10 cellular contexts compared by ENCODE assay signal in genomic region chr9:107486674-107487520, GRCh38. TPM values are rescaled to one million over a fixed set of nuclear protein-coding genes. Genes with fewer than 3 reads are reported as not detected.
DNase-seq lines count a peak whose midpoint lies in the region; ATAC-seq and TF ChIP-seq lines count a peak whose summit lies in the region.
"Had no signal": no experiment of that assay in that cellular context is flagged by ENCODE, and none has a peak within 500 bp of the region (broad histone marks: within the 10 kb centered on the region; RNA-seq: fewer than 3 reads in every experiment).

No MANE protein-coding gene starts in this region.

- no peak overlapping the region for H3K9ac ChIP-seq in mammary epithelial cell (ENCODE audit: insufficient read depth, low read length)

- intact Hi-C loops in mammary epithelial cell (cut with micrococcal nuclease): loop anchor here (5.0 to 10.0 kb wide), 6 partner anchors 150 to 1065 kb away; no protein-coding TSS in a partner anchor

- H3K9me3 ChIP-seq in mammary epithelial cell (replicated peaks; ENCODE audit: insufficient read depth, low read length): no peaks in the 10 kb centered on the region

- peaks cover 31% of the 10 kb centered on the region for H3K4me1 Mint-ChIP-seq in stimulated activated memory B cell treated with anti-CD40 and anti-IgM and Interleukin-4, amounts not matched to agents 10 μg/mL and 1 μg/mL and 100 μg/mL, for 72 hours

- H3K27ac Mint-ChIP-seq in stimulated activated memory B cell treated with anti-CD40 and anti-IgM and Interleukin-4, amounts not matched to agents 10 μg/mL and 1 μg/mL and 100 μg/mL, for 72 hours: no peak overlapping the region
- H3K27ac Mint-ChIP-seq: T-helper 1 cell treated with Interleukin-12 subunit alpha and Interleukin-12 subunit beta and Interleukin-4 antibody, amounts not matched to agents 30 μg/mL and 1 μg/mL, for 36 hours had no signal

- H3K27ac ChIP-seq in HL-60 (replicated peaks) (no peak overlapping the region), mammary epithelial cell (ENCODE audit: insufficient read depth, low read depth, low read length) (no peak overlapping the region)

- H4K20me1 ChIP-seq in mammary epithelial cell (ENCODE audit: insufficient read depth, low read length): peaks cover 2% of the 10 kb centered on the region

- H3K36me3 Mint-ChIP-seq in stimulated activated memory B cell treated with anti-CD40 and anti-IgM and Interleukin-4, amounts not matched to agents 10 μg/mL and 1 μg/mL and 100 μg/mL, for 72 hours: no peaks in the 10 kb centered on the region

- peaks cover 17% of the 10 kb centered on the region for H3K27me3 ChIP-seq in HL-60 (ENCODE audit: insufficient read depth, poor library complexity, severe bottlenecking)
- H3K27me3 ChIP-seq in mammary epithelial cell (ENCODE audit: insufficient read depth, low read length): no peaks in the 10 kb centered on the region

- H3K9me3 Mint-ChIP-seq in stimulated activated memory B cell treated with anti-CD40 and anti-IgM and Interleukin-4, amounts not matched to agents 10 μg/mL and 1 μg/mL and 100 μg/mL, for 72 hours: no peaks in the 10 kb centered on the region
- H3K9me3 Mint-ChIP-seq: T-helper 1 cell treated with Interleukin-12 subunit alpha and Interleukin-12 subunit beta and Interleukin-4 antibody, amounts not matched to agents 30 μg/mL and 1 μg/mL, for 36 hours had no signal

- CTCF ChIA-PET in mammary epithelial cell (lab: Charles Lee; ENCODE audit: low non-redundant PET): interaction anchor here (0.7 kb wide), 1 partner anchor 785 kb away, joined by 3 read pairs; no protein-coding TSS in a partner anchor

- no peak overlapping the region for H2AFZ ChIP-seq in mammary epithelial cell (ENCODE audit: low read depth, low read length)

- TF ChIP-seq CTCF in HL-60 (IDR thresholded peaks at IDR 0.05; ENCODE audit: insufficient read depth, low read length) (no peak), mammary epithelial cell (conservative IDR thresholded peaks at IDR 0.05 in 1 of 2, IDR thresholded peaks at IDR 0.05 in 1 of 2; ENCODE audit: extremely low read depth in 1 of 2, insufficient read depth in 1 of 2, low read depth in 1 of 2, low read length in 2 of 2) (no peak)

- no TSS peak for BruUV-seq in mammary epithelial cell (replicated peaks; lab: Mats Ljungman, UMichigan)

- peaks cover 41% of the 10 kb centered on the region for H3K4me1 ChIP-seq in mammary epithelial cell (ENCODE audit: insufficient read depth, low read length)

- H3K4me3 ChIP-seq in HL-60 (replicated peaks; ENCODE audit: insufficient read depth, low read length): peak overlapping the region; percentile 74
- peak overlapping the region; percentile 93 to 97 (median 94) for H3K4me3 ChIP-seq in mammary epithelial cell (replicated peaks in 1 of 3; ENCODE audit: insufficient read depth in 1 of 3, low read depth in 2 of 3, low read length in 3 of 3)

- peaks cover 39% of the 10 kb centered on the region for H3K27me3 Mint-ChIP-seq in stimulated activated memory B cell treated with anti-CD40 and anti-IgM and Interleukin-4, amounts not matched to agents 10 μg/mL and 1 μg/mL and 100 μg/mL, for 72 hours

- H3K4me3 Mint-ChIP-seq in stimulated activated memory B cell treated with anti-CD40 and anti-IgM and Interleukin-4, amounts not matched to agents 10 μg/mL and 1 μg/mL and 100 μg/mL, for 72 hours: peak overlapping the region; percentile 56
- H3K4me3 Mint-ChIP-seq: T-helper 1 cell treated with Interleukin-12 subunit alpha and Interleukin-12 subunit beta and Interleukin-4 antibody, amounts not matched to agents 30 μg/mL and 1 μg/mL, for 36 hours had no signal

- peaks cover 21% of the 10 kb centered on the region for H3K36me3 ChIP-seq in mammary epithelial cell (ENCODE audit: insufficient read depth, low read length)

- peaks cover 45% of the 10 kb centered on the region for H3K79me2 ChIP-seq in mammary epithelial cell (ENCODE audit: insufficient read depth, low read length)

- ATAC-seq in stimulated activated memory B cell treated with anti-CD40 and anti-IgM and Interleukin-4, amounts not matched to agents 10 μg/mL and 1 μg/mL and 100 μg/mL, for 72 hours: no peak
- ATAC-seq in GM21717 (IDR thresholded peaks at IDR 0.05; ENCODE audit: unreplicated experiment) (no peak), GM21528 (IDR thresholded peaks at IDR 0.05; ENCODE audit: low FRiP score, unreplicated experiment) (no peak)

- dilution Hi-C loops in mammary epithelial cell (cut with HindIII; ENCODE audit: low sequenced_read_pairs): no loop called here

- H3K4me2 ChIP-seq in mammary epithelial cell (ENCODE audit: insufficient read depth, low read depth, low read length): peak overlapping the region; percentile 96

- WGBS in mammary epithelial cell (ENCODE audit: low coverage, missing lambda C conversion rate): 92% methylated on average over 17 of the region's 31 CpGs

- no peak for DNase-seq in HL-60 (ENCODE audit: low read depth in 1 of 2, low spot score in 1 of 2)
- DNase-seq in mammary epithelial cell: no peak
- DNase-seq in kidney glomerular epithelial cell (lab: John Stamatoyannopoulos, UW): peak; percentile 2
- no peak for DNase-seq in NCI-H2196 treated with DMSO at 0.1 percent for 48 hours (lab: John Stamatoyannopoulos, UW; ENCODE audit: unreplicated experiment)
- no peak for DNase-seq in NAMALWA (ENCODE audit: low spot score)
- DNase-seq: NCI-H1092 treated with DMSO at 0.1 percent for 48 hours had no signal

- in situ Hi-C loops in mammary epithelial cell (cut with MboI; ENCODE audit: low sequenced_read_pairs in 2 of 2): loop anchor here (10.0 to 25.0 kb wide), 3 partner anchors 550 to 788 kb away; no protein-coding TSS in a partner anchor

RNA-seq across cellular contexts. Expression of gene KLF4, which starts 2.7 kb away (rescaled TPM):
- 10 to 100 TPM; 20.5 to 52.5 TPM for total RNA-seq in mammary epithelial cell
- polyA plus RNA-seq in mammary epithelial cell: 10.1 TPM
- polyA minus RNA-seq in mammary epithelial cell: 8.6 TPM
